ENCODE assay signal across 14 cellular contexts in the genomic region with DNA sequence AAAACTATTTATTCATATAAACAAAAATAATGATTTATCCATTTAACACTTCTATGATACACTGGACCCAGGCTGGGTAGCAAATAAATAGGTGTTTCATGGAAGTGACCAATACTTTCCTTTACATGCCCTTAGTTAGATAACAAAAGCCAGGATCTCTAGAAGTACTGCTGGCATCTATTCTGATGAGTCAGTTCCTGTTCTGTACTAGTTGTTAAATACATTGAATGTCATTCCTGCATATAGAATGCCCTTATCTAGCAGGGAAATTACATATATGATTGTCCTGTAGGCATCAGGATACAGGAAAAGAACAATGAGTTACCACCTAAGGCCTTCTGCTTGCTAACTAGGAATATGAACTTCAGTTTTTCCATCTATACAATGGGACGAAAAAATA.
"Had no signal": no experiment of that assay in that cellular context is flagged by ENCODE, and none has a peak within 500 bp of the region (broad histone marks: within the 10 kb centered on the region; RNA-seq: fewer than 3 reads in every experiment).

No MANE protein-coding gene starts in this region.

- H2AFZ ChIP-seq: neural progenitor cell had no signal

- DNase-seq: activated CD4-positive, alpha-beta T cell treated with anti-CD3 and anti-CD28 coated beads, Interleukin-2, amount 10 ng/mL, durations not matched to agents 7 days and 5 days; activated CD4-positive, CD25-positive, alpha-beta regulatory T cell; activated naive CD4-positive, alpha-beta T cell treated with anti-CD3 and anti-CD28 coated beads, Interleukin-2, amount 10 ng/mL, durations not matched to agents 7 days and 5 days; esophagus squamous epithelium; kidney; left ventricle myocardium inferior; pancreas; stimulated activated CD4-positive, alpha-beta T cell treated with anti-CD3 and anti-CD28 coated beads, Interleukin-15, amount 100 ng/mL, for 24 hours; stimulated activated CD4-positive, alpha-beta T cell treated with anti-CD3 and anti-CD28 coated beads, Interleukin-4, amount 100 ng/mL, for 24 hours; stimulated activated naive CD8-positive, alpha-beta T cell treated with anti-CD3 and anti-CD28 coated beads, Interleukin-15, amount 100 ng/mL, for 72 hours; testis; upper lobe of right lung had no signal

- H3K27ac ChIP-seq: esophagus squamous epithelium, gastroesophageal sphincter, left ventricle myocardium inferior, neural progenitor cell, pancreas, testis, upper lobe of right lung had no signal

- H3K4me3 ChIP-seq: esophagus squamous epithelium, gastroesophageal sphincter, left ventricle myocardium inferior, neural progenitor cell, pancreas, testis, upper lobe of right lung had no signal

- H3K4me2 ChIP-seq: neural progenitor cell had no signal

- H3K4me1 ChIP-seq: esophagus squamous epithelium, gastroesophageal sphincter, left ventricle myocardium inferior, pancreas, testis, upper lobe of right lung had no signal

- H3K9me3 ChIP-seq: esophagus squamous epithelium, gastroesophageal sphincter, left ventricle myocardium inferior, pancreas, testis, upper lobe of right lung had no signal

- ATAC-seq: gastroesophageal sphincter; pancreas; stimulated activated naive CD8-positive, alpha-beta T cell treated with anti-CD3 and anti-CD28 coated beads, Interleukin-15, amount 100 ng/mL, for 72 hours; upper lobe of right lung had no signal

- H3K36me3 ChIP-seq: esophagus squamous epithelium, gastroesophageal sphincter, left ventricle myocardium inferior, neural progenitor cell, pancreas, upper lobe of right lung had no signal
